8 cellular contexts compared by ENCODE assay signal in the genomic region with DNA sequence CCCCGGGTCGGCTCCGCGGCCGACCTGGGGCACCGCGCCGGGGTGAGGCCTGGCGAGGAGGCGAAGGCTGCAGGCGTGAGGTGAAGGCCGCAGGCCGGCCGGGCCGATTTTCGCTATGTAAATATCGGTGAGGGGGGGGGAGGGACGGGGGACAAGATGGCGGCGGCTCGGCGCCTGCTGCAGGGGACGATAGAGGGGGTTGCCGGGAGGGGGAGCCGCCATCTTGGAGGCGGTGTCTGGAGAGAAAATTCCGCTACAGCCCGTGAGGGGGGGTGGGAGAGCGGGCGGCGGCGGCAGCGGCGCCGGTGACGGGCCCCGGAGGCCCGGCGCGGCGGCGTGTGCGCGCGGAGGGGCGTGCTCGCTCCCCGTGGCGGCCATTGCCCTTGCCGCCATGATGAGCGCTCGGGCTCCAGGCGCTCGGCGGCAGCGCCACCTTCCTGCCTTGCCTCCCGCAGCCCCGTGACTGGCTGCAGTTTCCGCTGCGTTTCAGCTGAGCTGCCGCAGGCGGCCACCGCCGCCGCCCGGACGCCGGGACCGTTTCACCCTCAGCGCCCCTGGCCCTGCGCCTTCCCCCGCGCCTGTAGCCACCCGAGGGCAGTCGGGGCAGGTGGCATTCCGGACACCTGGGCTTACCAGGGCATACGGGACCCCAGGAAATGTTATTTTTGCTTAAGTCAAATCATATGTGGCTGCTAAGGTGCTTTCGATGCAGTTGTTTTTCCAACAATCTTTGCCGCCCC. TPM values are rescaled to one million over a fixed set of nuclear protein-coding genes. Genes with fewer than 3 reads are reported as not detected.
DNase-seq lines count a peak whose midpoint lies in the region; ATAC-seq and TF ChIP-seq lines count a peak whose summit lies in the region.

No MANE protein-coding gene starts in this region.

- H3K4me3 ChIP-seq in KMS-11 (IDR thresholded peaks at IDR 0.05; ENCODE audit: insufficient read depth, low read depth, low read length) (no peak overlapping the region), stomach smooth muscle (ENCODE audit: low read length in 2 of 2) (peak overlapping the region; percentile 70 to 89)

- H3K27me3 Mint-ChIP-seq in neural crest cell (ENCODE audit: low read depth): no peaks in the 10 kb centered on the region

- no peak overlapping the region for H2AFZ ChIP-seq in KMS-11 (ENCODE audit: low read depth)

- no peaks in the 10 kb centered on the region for H3K27me3 ChIP-seq in KMS-11 (ENCODE audit: insufficient read depth, low read depth)
- no peaks in the 10 kb centered on the region for H3K27me3 ChIP-seq in stomach smooth muscle (ENCODE audit: control insufficient read depth in 1 of 2, insufficient read depth in 2 of 2, low read length in 2 of 2)

- ATAC-seq in GM21737 (IDR thresholded peaks at IDR 0.05; ENCODE audit: unreplicated experiment): peak; percentile 67

- no peak for TF ChIP-seq CTCF in KMS-11 (conservative IDR thresholded peaks at IDR 0.05; ENCODE audit: low read depth, low read length)
- TF ChIP-seq CTCF in neural crest cell (conservative IDR thresholded peaks at IDR 0.05): peak; percentile 58

- H3K79me2 ChIP-seq in KMS-11 (ENCODE audit: insufficient read depth, low read depth): peaks cover 48% of the 10 kb centered on the region

- peaks cover 2% of the 10 kb centered on the region for H3K36me3 Mint-ChIP-seq in neural crest cell (ENCODE audit: low read depth)

- H3K9me3 ChIP-seq in stomach smooth muscle (ENCODE audit: control insufficient read depth in 2 of 2, low read length in 2 of 2): no peaks in the 10 kb centered on the region

- H3K27ac ChIP-seq in KMS-11 (peak overlapping the region; percentile 98), stomach smooth muscle (ENCODE audit: low read length) (peak overlapping the region; percentile 91)

- H3K36me3 ChIP-seq in KMS-11 (ENCODE audit: insufficient read depth) (no peaks in the 10 kb centered on the region), stomach smooth muscle (ENCODE audit: control insufficient read depth in 2 of 2, insufficient read depth in 2 of 2, low read length in 2 of 2) (no peaks in the 10 kb centered on the region)

- H3K9ac ChIP-seq in KMS-11 (peak overlapping the region; percentile 95), stomach smooth muscle (ENCODE audit: low read length in 2 of 2) (peak overlapping the region; percentile 82 to 88)

- 0 out of 2 replicates have a peak, but pooled peaks cover 7% of the 10 kb centered on the region for H4K20me1 ChIP-seq in KMS-11 (ENCODE audit: insufficient read depth)

- DNase-seq in EL (peak; percentile 83), RKO (ENCODE audit: low spot score) (peak; percentile 90), fibroblast of the conjunctiva (ENCODE audit: low read depth) (peak; percentile 89), neural crest cell (ENCODE audit: low read depth, low spot score) (peak; percentile 81)
- peak; percentile 94 for DNase-seq in activated effector memory CD4-positive, alpha-beta T cell treated with anti-CD3 and anti-CD28 coated beads, Interleukin-2, amount 50 U/mL, for 16 hours

- no peaks in the 10 kb centered on the region for H3K9me3 Mint-ChIP-seq in neural crest cell

- peaks cover 59% of the 10 kb centered on the region for H3K4me1 ChIP-seq in KMS-11 (ENCODE audit: low read depth, poor library complexity, severe bottlenecking)
- peaks cover 25% of the 10 kb centered on the region for H3K4me1 ChIP-seq in stomach smooth muscle (ENCODE audit: control insufficient read depth, insufficient read depth, low read length)

- H3K4me3 Mint-ChIP-seq in neural crest cell: peak overlapping the region; percentile 94

- peaks cover 71% of the 10 kb centered on the region for H3K4me1 Mint-ChIP-seq in neural crest cell

- peak overlapping the region; percentile 76 for H3K4me2 ChIP-seq in KMS-11

- peak overlapping the region; percentile 69 for H3K27ac Mint-ChIP-seq in neural crest cell (ENCODE audit: unreplicated experiment)

RNA-seq across cellular contexts. Expression of a gene that starts 0.7 kb away (rescaled TPM):
- total RNA-seq in neural crest cell: 83.6 and 88.4 TPM in 2 replicates
